ENCODE assay signal across 23 cellular contexts in genomic region chr3:100185847-100186246, GRCh38.
DNase-seq lines count a peak whose midpoint lies in the region; ATAC-seq and TF ChIP-seq lines count a peak whose summit lies in the region.
"Had no signal": no experiment of that assay in that cellular context is flagged by ENCODE, and none has a peak within 500 bp of the region (broad histone marks: within the 10 kb centered on the region; RNA-seq: fewer than 3 reads in every experiment).

No MANE protein-coding gene starts in this region.

- H3K9me3 Mint-ChIP-seq in GM23338 = peaks cover 5% of the 10 kb centered on the region; the same call in 2 of the 3 replicates
- no peaks in the 10 kb centered on the region for H3K9me3 Mint-ChIP-seq in chondrocyte (ENCODE audit: low read depth)

- H3K9ac ChIP-seq in mucosa of rectum (ENCODE audit: low read depth in 1 of 2, low read length in 2 of 2) = no peak overlapping the region

- H3K4me1 Mint-ChIP-seq in GM23338 (peaks cover 18% of the 10 kb centered on the region), chondrocyte (ENCODE audit: low read depth) (peaks cover 7% of the 10 kb centered on the region)

- no peak for ATAC-seq in GM23338
- no peak for ATAC-seq in mucosa of descending colon
- no peak for ATAC-seq in HG03108 (IDR thresholded peaks at IDR 0.05; ENCODE audit: unreplicated experiment)
- ATAC-seq in GM18858 (IDR thresholded peaks at IDR 0.05; ENCODE audit: unreplicated experiment) = no peak

- H3K4me3 ChIP-seq in BE2C (ENCODE audit: low read depth, low read length) (no peak overlapping the region), GM23338 (no peak overlapping the region), mucosa of rectum (ENCODE audit: low read length in 2 of 2) (no peak overlapping the region), mucosa of descending colon (no peak overlapping the region)
- H3K4me3 ChIP-seq: ascending aorta, gastrocnemius medialis, stomach, transverse colon had no signal

- no peaks in the 10 kb centered on the region for H4K20me1 ChIP-seq in GM23338 (replicated peaks; ENCODE audit: insufficient read depth)

- H3K27ac ChIP-seq in GM23338 (ENCODE audit: low read depth) (no peak overlapping the region), mucosa of rectum (ENCODE audit: low read depth in 2 of 2, low read length in 2 of 2) (peak overlapping the region; percentile 9 to 10)
- H3K27ac ChIP-seq: ascending aorta, gastrocnemius medialis had no signal

- no peak overlapping the region for H3K4me2 ChIP-seq in GM23338

- no peaks in the 10 kb centered on the region for H3F3A ChIP-seq in GM23338 (replicated peaks; ENCODE audit: low read depth)

- POLR2A ChIA-PET in GM10248 (lab: Yijun Ruan, JAX) = interaction anchor here (0.6 kb wide), 1 partner anchor 77 kb away, joined by 3 read pairs; no protein-coding TSS in a partner anchor

- H3K27ac Mint-ChIP-seq in GM23338 (no peak overlapping the region), chondrocyte (ENCODE audit: unreplicated experiment) (no peak overlapping the region)
- H3K27ac Mint-ChIP-seq: activated naive CD8-positive, alpha-beta T cell had no signal

- CTCF ChIA-PET in GM10248 (lab: Yijun Ruan, JAX) = interaction anchor here (1.2 to 1.8 kb wide), 3 partner anchors 9 to 11 kb away, joined by 3 to 6 read pairs (median 3); no protein-coding TSS in a partner anchor

- H3K4me1 ChIP-seq in BE2C (no peaks in the 10 kb centered on the region; the same call in 1 of the 2 replicates), GM23338 (ENCODE audit: insufficient read depth) (no peaks in the 10 kb centered on the region), mucosa of rectum (ENCODE audit: control insufficient read depth in 2 of 2, insufficient read depth in 2 of 2, low read length in 2 of 2) (peaks cover 0 to 2% of the 10 kb centered on the region in 2 donors), mucosa of descending colon (ENCODE audit: low read depth) (no peaks in the 10 kb centered on the region)

- H3K27me3 ChIP-seq in BE2C (no peaks in the 10 kb centered on the region), GM23338 (ENCODE audit: insufficient read depth) (no peaks in the 10 kb centered on the region), mucosa of rectum (ENCODE audit: control insufficient read depth in 2 of 2, insufficient read depth in 2 of 2, low read length in 2 of 2) (no peaks in the 10 kb centered on the region)
- H3K27me3 ChIP-seq: ascending aorta, gastrocnemius medialis, stomach, transverse colon had no signal

- peaks cover 2% of the 10 kb centered on the region for H3K27me3 Mint-ChIP-seq in GM23338 (ENCODE audit: insufficient read depth, low read depth, poor library complexity)
- H3K27me3 Mint-ChIP-seq in chondrocyte (ENCODE audit: low read depth) = no peaks in the 10 kb centered on the region
- H3K27me3 Mint-ChIP-seq: activated naive CD8-positive, alpha-beta T cell had no signal

- H3K36me3 Mint-ChIP-seq in GM23338 (ENCODE audit: low read depth) = peaks cover 6% of the 10 kb centered on the region
- H3K36me3 Mint-ChIP-seq in chondrocyte (ENCODE audit: low read depth) = no peaks in the 10 kb centered on the region

- no peaks in the 10 kb centered on the region for H3K79me2 ChIP-seq in GM23338 (replicated peaks; ENCODE audit: insufficient read depth)

- peaks cover 8% of the 10 kb centered on the region for H3K9me2 ChIP-seq in GM23338 (ENCODE audit: insufficient read depth)

- H2AFZ ChIP-seq in GM23338 = peak overlapping the region; percentile 34; the same call in 1 of the 2 replicates

- no peak overlapping the region for H3K4me3 Mint-ChIP-seq in GM23338
- H3K4me3 Mint-ChIP-seq in chondrocyte (ENCODE audit: unreplicated experiment) = no peak overlapping the region
- H3K4me3 Mint-ChIP-seq: activated naive CD8-positive, alpha-beta T cell had no signal

- H3K9me3 ChIP-seq in BE2C (no peaks in the 10 kb centered on the region), mucosa of rectum (ENCODE audit: control insufficient read depth in 2 of 2, low read length in 2 of 2) (no peaks in the 10 kb centered on the region), mucosa of descending colon (no peaks in the 10 kb centered on the region)
- H3K9me3 ChIP-seq: ascending aorta, gastrocnemius medialis, stomach, transverse colon had no signal

- no peak for DNase-seq in BE2C
- no peak for DNase-seq in GM23338 (ENCODE audit: low spot score)
- DNase-seq in chondrocyte (ENCODE audit: low spot score) = no peak
- DNase-seq in mucosa of descending colon = no peak
- no peak for DNase-seq in GM10248 (ENCODE audit: extremely low spot score)
- DNase-seq: activated CD4-positive, alpha-beta T cell treated with anti-CD3 and anti-CD28 coated beads for 48 hours; COR-L47; effector memory CD4-positive, alpha-beta T cell; gastrocnemius medialis; KG1; kidney; NCI-H146; NCI-H69; nucleus accumbens; SHP77 treated with DMSO at 0.1 percent for 48 hours; stomach; T-helper 1 cell; transverse colon had no signal

- TF ChIP-seq CTCF in BE2C (IDR thresholded peaks at IDR 0.05; ENCODE audit: low read depth, low read length) (peak; percentile 7; the same call in 1 of the 2 replicates), GM23338 (conservative IDR thresholded peaks at IDR 0.05; ENCODE audit: low read depth in 2 of 2) (no peak), chondrocyte (IDR thresholded peaks at IDR 0.05) (peak; percentile 21), mucosa of descending colon (IDR thresholded peaks at IDR 0.05) (no peak), GM10248 (IDR thresholded peaks at IDR 0.05; ENCODE audit: control extremely low read depth, extremely low read depth, low read depth, missing control alignments) (no peak)

- H3K36me3 ChIP-seq in BE2C (no peaks in the 10 kb centered on the region; the same call in 1 of the 2 replicates), GM23338 (ENCODE audit: insufficient read depth) (no peaks in the 10 kb centered on the region), mucosa of rectum (ENCODE audit: control insufficient read depth in 2 of 2, insufficient read depth in 2 of 2, low read length in 2 of 2) (no peaks in the 10 kb centered on the region), mucosa of descending colon (ENCODE audit: low read depth) (no peaks in the 10 kb centered on the region)
- H3K36me3 ChIP-seq: ascending aorta, gastrocnemius medialis, stomach, transverse colon had no signal

- intact Hi-C loops in mucosa of descending colon (cut with DNase I, micrococcal nuclease) = no loop called here

TF ChIP-seq in GM23338, 12 proteins besides CTCF, POLR2A, EP300 and RAD21:
- TF ChIP-seq POLR2AphosphoS5 (IDR thresholded peaks at IDR 0.05; ENCODE audit: low read depth) (no peak), ETS1 (IDR thresholded peaks at IDR 0.05) (no peak), REST (IDR thresholded peaks at IDR 0.05; ENCODE audit: unreplicated experiment) (no peak), ZNF331 (CRISPR knock-in tag; IDR thresholded peaks at IDR 0.05; ENCODE audit: low read depth) (no peak), STAT1 (IDR thresholded peaks at IDR 0.05; ENCODE audit: unreplicated experiment) (no peak), EZH2 (IDR thresholded peaks at IDR 0.05; ENCODE audit: low read depth, unreplicated experiment) (no peak), ZNF114 (CRISPR knock-in tag; IDR thresholded peaks at IDR 0.05) (no peak)

Comparison
In these comparisons a context has a peak if more than half of its experiments do, and no peak if none do; other contexts are left out.
1. CTCF ChIP-seq: peak in BE2C (single experiment) and chondrocyte (single experiment); none in GM23338 (0 of 2), mucosa of descending colon (single experiment) and GM10248 (single experiment).